ENCODE assay signal across 26 cellular contexts in genomic region chr13:112658807-112659206, GRCh38. TPM values are rescaled to one million over a fixed set of nuclear protein-coding genes. Genes with fewer than 3 reads are reported as not detected.
DNase-seq lines count a peak whose midpoint lies in the region; ATAC-seq, FAIRE-seq and TF ChIP-seq lines count a peak whose summit lies in the region.
"Had no signal": no experiment of that assay in that cellular context is flagged by ENCODE, and none has a peak within 500 bp of the region (broad histone marks: within the 10 kb centered on the region; RNA-seq: fewer than 3 reads in every experiment).

No MANE protein-coding gene starts in this region.

- H3K4me3 Mint-ChIP-seq in astrocyte (ENCODE audit: unreplicated experiment) = no peak overlapping the region
- no peak overlapping the region for H3K4me3 Mint-ChIP-seq in nephron
- H3K4me3 Mint-ChIP-seq: activated naive CD8-positive, alpha-beta T cell treated with anti-CD3 and anti-CD28 coated beads, Interleukin-2, amount 50 U/mL, for 24 hours; CD8-positive, alpha-beta T cell had no signal

- no peak for FAIRE-seq in astrocyte (lab: Jason Lieb, UNC)
- FAIRE-seq: GM18507, H1 had no signal

- H3K27me3 Mint-ChIP-seq in astrocyte (ENCODE audit: low read depth, unreplicated experiment) = no peaks in the 10 kb centered on the region
- no peaks in the 10 kb centered on the region for H3K27me3 Mint-ChIP-seq in nephron (ENCODE audit: low read depth)
- H3K27me3 Mint-ChIP-seq: activated naive CD8-positive, alpha-beta T cell treated with anti-CD3 and anti-CD28 coated beads, Interleukin-2, amount 50 U/mL, for 24 hours had no signal

- H2AFZ ChIP-seq in astrocyte (ENCODE audit: low read depth, low read length) = no peak overlapping the region

- H3K4me2 ChIP-seq in astrocyte (ENCODE audit: low read length) = no peak overlapping the region

- peak overlapping the region; percentile 72 for H3K27ac Mint-ChIP-seq in astrocyte (ENCODE audit: unreplicated experiment)
- peak overlapping the region; percentile 79 to 88 (median 80) for H3K27ac Mint-ChIP-seq in nephron
- H3K27ac Mint-ChIP-seq: activated naive CD8-positive, alpha-beta T cell treated with anti-CD3 and anti-CD28 coated beads, Interleukin-2, amount 50 U/mL, for 24 hours; activated T-helper 2 cell treated with anti-CD3 and anti-CD28 coated beads, Interferon-gamma antibody, Interleukin-2, Interleukin-4, amounts not matched to agents 10 μg/mL and 5 μg/mL and 100 μg/mL, durations not matched to agents 14 hours and 24 hours and 36 hours; CD8-positive, alpha-beta T cell had no signal

- H3K27me3 ChIP-seq in astrocyte (ENCODE audit: insufficient read depth, low read length) (no peaks in the 10 kb centered on the region), foreskin keratinocyte (no peaks in the 10 kb centered on the region)
- H3K27me3 ChIP-seq: ovary, stomach, upper lobe of left lung had no signal

- no peaks in the 10 kb centered on the region for H3K9me3 ChIP-seq in astrocyte (ENCODE audit: insufficient read depth, low read depth, low read length)
- H3K9me3 ChIP-seq: ovary, stomach, upper lobe of left lung had no signal

- H3K4me3 ChIP-seq in astrocyte (ENCODE audit: insufficient read depth, low read depth, low read length) = no peak overlapping the region
- H3K4me3 ChIP-seq: ovary, stomach, upper lobe of left lung had no signal

- H3K36me3 Mint-ChIP-seq in astrocyte (ENCODE audit: low read depth, unreplicated experiment) (no peaks in the 10 kb centered on the region), nephron (ENCODE audit: low read depth) (no peaks in the 10 kb centered on the region)
- H3K36me3 Mint-ChIP-seq: CD8-positive, alpha-beta T cell had no signal

- H3K9me3 Mint-ChIP-seq in astrocyte (ENCODE audit: unreplicated experiment) = no peaks in the 10 kb centered on the region
- H3K9me3 Mint-ChIP-seq in nephron = no peaks in the 10 kb centered on the region
- H3K9me3 Mint-ChIP-seq: activated T-helper 2 cell treated with anti-CD3 and anti-CD28 coated beads, Interferon-gamma antibody, Interleukin-2, Interleukin-4, amounts not matched to agents 10 μg/mL and 5 μg/mL and 100 μg/mL, durations not matched to agents 14 hours and 24 hours and 36 hours; CD8-positive, alpha-beta T cell had no signal

- peaks cover 15% of the 10 kb centered on the region for H3K4me1 Mint-ChIP-seq in astrocyte (ENCODE audit: low read depth, unreplicated experiment)
- H3K4me1 Mint-ChIP-seq in nephron = peaks cover 18% of the 10 kb centered on the region

- no peak for TF ChIP-seq CTCF in astrocyte (IDR thresholded peaks at IDR 0.05; ENCODE audit: insufficient read depth, low read depth, low read length)
- TF ChIP-seq CTCF in foreskin keratinocyte (conservative IDR thresholded peaks at IDR 0.05) = no peak
- no peak for TF ChIP-seq CTCF in nephron (IDR thresholded peaks at IDR 0.05; ENCODE audit: unreplicated experiment in 3 of 3)

- peak; percentile 8 for DNase-seq in EH (ENCODE audit: low read depth)
- no peak for DNase-seq in astrocyte (ENCODE audit: low read depth)
- DNase-seq in foreskin keratinocyte = peak; percentile 15 to 35
- no peak for DNase-seq in iPS-NIHi7 (ENCODE audit: extremely low spot score)
- DNase-seq: activated CD4-positive, CD25-positive, alpha-beta regulatory T cell treated with anti-CD3 and anti-CD28 coated beads, Interleukin-2, amount 50 U/mL, for 72 hours; activated naive CD8-positive, alpha-beta T cell treated with anti-CD3 and anti-CD28 coated beads, Interleukin-2, amount 50 U/mL, for 24 hours; CD8-positive, alpha-beta T cell; central memory CD4-positive, alpha-beta T cell; DMS79; Kasumi-1; left ventricle myocardium superior; NCI-H1092 treated with DMSO at 0.1 percent for 48 hours; NCI-H2081 treated with DMSO at 0.1 percent for 48 hours; NCI-H69; OCI-M1; ovary; stomach; T1000; upper lobe of left lung had no signal

- H3K4me1 ChIP-seq in astrocyte (ENCODE audit: insufficient read depth, low read length) = no peaks in the 10 kb centered on the region
- peaks cover 12% of the 10 kb centered on the region for H3K4me1 ChIP-seq in foreskin keratinocyte
- H3K4me1 ChIP-seq: stomach, upper lobe of left lung had no signal

- ATAC-seq in foreskin keratinocyte (no peak), HG02981 (IDR thresholded peaks at IDR 0.05; ENCODE audit: unreplicated experiment) (no peak), HG02840 (IDR thresholded peaks at IDR 0.05; ENCODE audit: low FRiP score, unreplicated experiment) (no peak), HG02798 (IDR thresholded peaks at IDR 0.05; ENCODE audit: poor library complexity, unreplicated experiment) (no peak)
- ATAC-seq: activated naive CD8-positive, alpha-beta T cell treated with anti-CD3 and anti-CD28 coated beads, Interleukin-2, amount 50 U/mL, for 24 hours; CD8-positive, alpha-beta T cell had no signal

- H3K36me3 ChIP-seq in astrocyte (ENCODE audit: insufficient read depth, low read length) = no peaks in the 10 kb centered on the region
- H3K36me3 ChIP-seq: ovary, stomach, upper lobe of left lung had no signal

- H3K27ac ChIP-seq in astrocyte (ENCODE audit: low read depth, low read length) (peak overlapping the region; percentile 52), foreskin keratinocyte (peak overlapping the region; percentile 55)
- H3K27ac ChIP-seq: ovary, stomach, upper lobe of left lung had no signal

- H4K20me1 ChIP-seq in astrocyte (ENCODE audit: insufficient read depth, low read length) = no peaks in the 10 kb centered on the region

- no peaks in the 10 kb centered on the region for H3K79me2 ChIP-seq in astrocyte (ENCODE audit: insufficient read depth, low read length)

- H3K9ac ChIP-seq in astrocyte (ENCODE audit: low read length) = peak overlapping the region; percentile 46

RNA-seq across cellular contexts. Expression of gene ATP11A, which starts 31.0 kb away (rescaled TPM):
- total RNA-seq in astrocyte = 35.7 and 38.9 TPM in 2 replicates
- total RNA-seq in foreskin keratinocyte = 11.7 and 13.4 TPM in 2 replicates
- 2.5 and 2.6 TPM in 2 replicates for polyA plus RNA-seq in foreskin keratinocyte

Comparison
In these comparisons a context has a peak if more than half of its experiments do, and no peak if none do; other contexts are left out.
1. DNase-seq: peak in EH (single experiment) and foreskin keratinocyte (2 of 2); none in astrocyte (single experiment) and iPS-NIHi7 (single experiment).